In genomic region chr10:119095648-119096047, GRCh38 we compare ENCODE assay signal across 1 cellular context.
TF ChIP-seq lines count a peak whose summit lies in the region.

No MANE protein-coding gene starts in this region.

TF ChIP-seq in GM12878, 131 proteins besides CTCF, POLR2A, EP300 and RAD21:
- TF ChIP-seq RUNX3 (IDR thresholded peaks at IDR 0.05; ENCODE audit: low read length) (peak; percentile 41), CHD1 (IDR thresholded peaks at IDR 0.05; ENCODE audit: low read depth, low read length) (no peak), IRF3 (IDR thresholded peaks at IDR 0.05) (no peak), BHLHE40 (IDR thresholded peaks at IDR 0.05; ENCODE audit: borderline replicate concordance in 1 of 2, low read depth in 2 of 2, low read length in 1 of 2) (no peak)
